14 cellular contexts compared by ENCODE assay signal in the genomic region with DNA sequence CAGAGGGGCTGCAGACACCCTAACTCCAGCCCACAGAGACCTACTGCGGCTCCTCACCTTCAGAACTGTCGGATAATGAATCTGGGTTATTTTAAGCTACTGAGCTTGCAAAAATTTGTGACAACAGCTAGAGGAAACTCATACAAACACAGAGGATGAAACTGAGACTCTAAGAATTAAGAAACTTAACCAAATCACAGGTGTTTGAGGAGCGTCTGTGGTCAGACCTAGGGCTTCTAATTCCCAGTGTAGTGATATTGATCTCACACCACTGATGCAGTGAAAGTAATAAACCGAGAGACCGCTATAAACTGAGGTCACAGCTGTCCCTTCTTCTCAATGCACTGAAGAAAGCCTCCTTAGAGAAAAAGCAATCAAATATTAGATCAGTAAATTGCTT.
DNase-seq lines count a peak whose midpoint lies in the region; ATAC-seq and TF ChIP-seq lines count a peak whose summit lies in the region.
"Had no signal": no experiment of that assay in that cellular context is flagged by ENCODE, and none has a peak within 500 bp of the region (broad histone marks: within the 10 kb centered on the region; RNA-seq: fewer than 3 reads in every experiment).

No MANE protein-coding gene starts in this region.

- TF ChIP-seq POLR2A in suprapubic skin (IDR thresholded peaks at IDR 0.05), result no peak

- peaks cover 12% of the 10 kb centered on the region for H3K4me1 Mint-ChIP-seq in activated naive CD8-positive, alpha-beta T cell treated with anti-CD3 and anti-CD28 coated beads for 36 hours
- peaks cover 2% of the 10 kb centered on the region for H3K4me1 Mint-ChIP-seq in activated naive CD8-positive, alpha-beta T cell treated with anti-CD3 and anti-CD28 coated beads, Interleukin-2, amount 50 U/mL, for 24 hours
- H3K4me1 Mint-ChIP-seq: central memory CD8-positive, alpha-beta T cell had no signal

- H3K36me3 Mint-ChIP-seq in activated naive CD8-positive, alpha-beta T cell treated with anti-CD3 and anti-CD28 coated beads for 36 hours, result no peaks in the 10 kb centered on the region
- H3K36me3 Mint-ChIP-seq in activated naive CD8-positive, alpha-beta T cell treated with anti-CD3 and anti-CD28 coated beads, Interleukin-2, amount 50 U/mL, for 24 hours (ENCODE audit: low read depth), result no peaks in the 10 kb centered on the region

- no peaks in the 10 kb centered on the region for H3K27me3 ChIP-seq in suprapubic skin

- no peak overlapping the region for H3K27ac Mint-ChIP-seq in activated naive CD8-positive, alpha-beta T cell treated with anti-CD3 and anti-CD28 coated beads for 36 hours
- H3K27ac Mint-ChIP-seq in activated naive CD8-positive, alpha-beta T cell treated with anti-CD3 and anti-CD28 coated beads, Interleukin-2, amount 50 U/mL, for 24 hours, result no peak overlapping the region

- H3K9me3 Mint-ChIP-seq in activated naive CD8-positive, alpha-beta T cell treated with anti-CD3 and anti-CD28 coated beads for 36 hours, result no peaks in the 10 kb centered on the region
- no peaks in the 10 kb centered on the region for H3K9me3 Mint-ChIP-seq in activated naive CD8-positive, alpha-beta T cell treated with anti-CD3 and anti-CD28 coated beads, Interleukin-2, amount 50 U/mL, for 24 hours
- H3K9me3 Mint-ChIP-seq: central memory CD8-positive, alpha-beta T cell had no signal

- no peak overlapping the region for H3K27ac ChIP-seq in suprapubic skin
- H3K27ac ChIP-seq: WERI-Rb-1 had no signal

- H3K9me3 ChIP-seq in suprapubic skin, result no peaks in the 10 kb centered on the region

- H3K4me1 ChIP-seq in suprapubic skin, result peaks cover 2% of the 10 kb centered on the region

- no peaks in the 10 kb centered on the region for H3K36me3 ChIP-seq in suprapubic skin
- H3K36me3 ChIP-seq: WERI-Rb-1 had no signal

- TF ChIP-seq CTCF in suprapubic skin (IDR thresholded peaks at IDR 0.05), result no peak

- WGBS in suprapubic skin, result 71% methylated on average over 5 of the region's 5 CpGs

- H3K27me3 Mint-ChIP-seq in activated naive CD8-positive, alpha-beta T cell treated with anti-CD3 and anti-CD28 coated beads for 36 hours, result peaks cover 9% of the 10 kb centered on the region
- H3K27me3 Mint-ChIP-seq in activated naive CD8-positive, alpha-beta T cell treated with anti-CD3 and anti-CD28 coated beads, Interleukin-2, amount 50 U/mL, for 24 hours, result peaks cover 7% of the 10 kb centered on the region

- no peak for ATAC-seq in activated naive CD8-positive, alpha-beta T cell treated with anti-CD3 and anti-CD28 coated beads, Interleukin-2, amount 50 U/mL, for 24 hours
- ATAC-seq in HG02623 (IDR thresholded peaks at IDR 0.05; ENCODE audit: unreplicated experiment) (peak; percentile 91), HG03378 (IDR thresholded peaks at IDR 0.05; ENCODE audit: unreplicated experiment) (peak; percentile 91)

- no peak overlapping the region for H3K4me3 ChIP-seq in suprapubic skin

- H3K4me3 Mint-ChIP-seq in activated naive CD8-positive, alpha-beta T cell treated with anti-CD3 and anti-CD28 coated beads for 36 hours, result no peak overlapping the region
- no peak overlapping the region for H3K4me3 Mint-ChIP-seq in activated naive CD8-positive, alpha-beta T cell treated with anti-CD3 and anti-CD28 coated beads, Interleukin-2, amount 50 U/mL, for 24 hours
- H3K4me3 Mint-ChIP-seq: central memory CD8-positive, alpha-beta T cell had no signal

- peak; percentile 11 for DNase-seq in activated naive CD8-positive, alpha-beta T cell treated with anti-CD3 and anti-CD28 coated beads for 36 hours
- no peak for DNase-seq in activated naive CD8-positive, alpha-beta T cell treated with anti-CD3 and anti-CD28 coated beads, Interleukin-2, amount 50 U/mL, for 24 hours
- DNase-seq in cerebellar nuclear complex (lab: John Stamatoyannopoulos, UW) (no peak), globus pallidus (ENCODE audit: low spot score) (no peak), suprapubic skin (ENCODE audit: low spot score in 2 of 2) (no peak), HPDE6-E6E7 (ENCODE audit: extremely low spot score) (no peak)
- DNase-seq: activated effector memory CD4-positive, alpha-beta T cell treated with Interleukin-2 at 50 U/mL for 16 hours; KBM-7; SIG-M5; stimulated activated naive CD4-positive, alpha-beta T cell treated with Interleukin-2 at 50 U/mL for 16 hours; WERI-Rb-1 had no signal

- TF ChIP-seq EP300 in suprapubic skin (IDR thresholded peaks at IDR 0.05), result no peak
